ENCODE assay signal across 14 cellular contexts in the genomic region with DNA sequence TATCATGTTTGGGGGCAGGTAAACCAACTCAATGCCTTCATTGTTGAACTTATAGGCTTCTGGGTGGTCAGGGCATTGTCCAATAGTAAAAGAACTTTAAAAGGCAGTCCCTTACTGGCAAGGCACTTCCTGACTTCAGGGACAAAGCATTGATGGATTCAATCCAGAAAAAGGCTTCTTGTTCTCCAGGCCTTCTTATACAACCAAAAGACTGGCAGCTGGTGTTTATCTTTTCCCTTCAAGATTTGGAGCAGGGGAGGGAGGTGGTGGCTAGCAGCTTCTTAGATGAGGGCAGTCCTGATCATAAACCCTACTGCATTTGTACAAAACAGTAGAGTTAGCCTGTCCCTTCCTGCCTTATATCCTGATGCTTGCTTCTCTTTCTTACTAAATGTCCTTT. TPM values are rescaled to one million over a fixed set of nuclear protein-coding genes. Genes with fewer than 3 reads are reported as not detected.
A peak's percentile ranks its signal among the peaks of the same experiment; 100 is the strongest.
DNase-seq lines count a peak whose midpoint lies in the region; ATAC-seq and TF ChIP-seq lines count a peak whose summit lies in the region.
"Had no signal": no experiment of that assay in that cellular context is flagged by ENCODE, and none has a peak within 500 bp of the region (broad histone marks: within the 10 kb centered on the region; RNA-seq: fewer than 3 reads in every experiment).

No MANE protein-coding gene starts in this region.

- H3K9me3 ChIP-seq in SJSA1 (replicated peaks) (no peaks in the 10 kb centered on the region), heart left ventricle (peaks cover 0 to 4% (median 0%) of the 10 kb centered on the region in 12 donors), ascending aorta (no peaks in the 10 kb centered on the region)
- H3K9me3 ChIP-seq: BE2C had no signal

- H3K36me3 ChIP-seq in GM23338 (ENCODE audit: insufficient read depth) (no peaks in the 10 kb centered on the region), SJSA1 (no peaks in the 10 kb centered on the region), heart left ventricle (no peaks in the 10 kb centered on the region), ascending aorta (no peaks in the 10 kb centered on the region)
- H3K36me3 ChIP-seq: BE2C had no signal

- H3K79me2 ChIP-seq in GM23338 (replicated peaks; ENCODE audit: insufficient read depth): peaks cover 90% of the 10 kb centered on the region

- peak overlapping the region; percentile 23; the same call in 1 of the 2 replicates for H3K27ac ChIP-seq in GM23338 (ENCODE audit: low read depth)
- peak overlapping the region; percentile 28; the same call in 1 of the 2 replicates for H3K27ac ChIP-seq in SJSA1
- H3K27ac ChIP-seq in heart left ventricle: peak overlapping the region in 9 of 12 donors; percentile 0 to 68 (median 20)
- H3K27ac ChIP-seq in ascending aorta: peak overlapping the region in 1 of 2 donors; percentile 52

- peaks cover 41% of the 10 kb centered on the region for H3K4me1 ChIP-seq in GM23338 (ENCODE audit: insufficient read depth)
- peaks cover 16% of the 10 kb centered on the region for H3K4me1 ChIP-seq in SJSA1 (replicated peaks)
- peaks cover 11 to 74% (median 41%) of the 10 kb centered on the region in 12 donors for H3K4me1 ChIP-seq in heart left ventricle
- peaks cover 0 to 12% of the 10 kb centered on the region in 2 donors for H3K4me1 ChIP-seq in ascending aorta
- H3K4me1 ChIP-seq: BE2C had no signal

- H3K27ac Mint-ChIP-seq in GM23338: no peak overlapping the region
- peak overlapping the region; percentile 23 for H3K27ac Mint-ChIP-seq in stimulated activated memory B cell treated with anti-CD40 and anti-IgM and Interleukin-4, amounts not matched to agents 10 μg/mL and 1 μg/mL and 100 μg/mL, for 72 hours

- intact Hi-C loops in heart left ventricle (cut with DNase I) (no loop called here), ascending aorta (cut with DNase I) (no loop called here)

- H3K4me3 ChIP-seq in GM23338 (no peak overlapping the region), SJSA1 (no peak overlapping the region), heart left ventricle (no peak overlapping the region), ascending aorta (no peak overlapping the region)

- no peak for TF ChIP-seq POLR2A in heart left ventricle (IDR thresholded peaks at IDR 0.05)

- peak overlapping the region; percentile 9; the same call in 1 of the 2 replicates for H3K4me2 ChIP-seq in GM23338

- peaks cover 10% of the 10 kb centered on the region; the same call in 2 of the 3 replicates for H3K36me3 Mint-ChIP-seq in GM23338 (ENCODE audit: low read depth)
- peaks cover 16% of the 10 kb centered on the region for H3K36me3 Mint-ChIP-seq in stimulated activated memory B cell treated with anti-CD40 and anti-IgM and Interleukin-4, amounts not matched to agents 10 μg/mL and 1 μg/mL and 100 μg/mL, for 72 hours

- H3K4me3 Mint-ChIP-seq in GM23338: no peak overlapping the region
- H3K4me3 Mint-ChIP-seq in stimulated activated memory B cell treated with anti-CD40 and anti-IgM and Interleukin-4, amounts not matched to agents 10 μg/mL and 1 μg/mL and 100 μg/mL, for 72 hours: no peak overlapping the region
- H3K4me3 Mint-ChIP-seq: activated T-cell treated with anti-CD3 and anti-CD28 coated beads, Interleukin-2, amount 50 U/mL, for 4 hours; H9 had no signal

- no peaks in the 10 kb centered on the region for H3K27me3 ChIP-seq in GM23338 (ENCODE audit: insufficient read depth)
- no peaks in the 10 kb centered on the region for H3K27me3 ChIP-seq in SJSA1 (replicated peaks)
- no peaks in the 10 kb centered on the region for H3K27me3 ChIP-seq in heart left ventricle
- no peaks in the 10 kb centered on the region for H3K27me3 ChIP-seq in ascending aorta
- H3K27me3 ChIP-seq: BE2C had no signal

- H3K27me3 Mint-ChIP-seq in GM23338 (ENCODE audit: insufficient read depth, low read depth, poor library complexity): peaks cover 8% of the 10 kb centered on the region
- H3K27me3 Mint-ChIP-seq in stimulated activated memory B cell treated with anti-CD40 and anti-IgM and Interleukin-4, amounts not matched to agents 10 μg/mL and 1 μg/mL and 100 μg/mL, for 72 hours: no peaks in the 10 kb centered on the region

- TF ChIP-seq CTCF in GM23338 (conservative IDR thresholded peaks at IDR 0.05; ENCODE audit: low read depth in 2 of 2) (no peak), heart left ventricle (IDR thresholded peaks at IDR 0.05) (no peak), ascending aorta (IDR thresholded peaks at IDR 0.05) (no peak)

- no peak overlapping the region for H2AFZ ChIP-seq in GM23338

- DNase-seq in GM23338 (ENCODE audit: low spot score) (no peak), SJSA1 (ENCODE audit: low read depth in 1 of 2, low spot score in 2 of 2) (peak in 1 of 2 experiments; percentile 42), heart left ventricle (no peak), NCI-H1694 (lab: John Stamatoyannopoulos, UW) (no peak), ascending aorta (ENCODE audit: low spot score in 2 of 2) (no peak), NCI-H1417 treated with DMSO at 0.1 percent for 48 hours (lab: John Stamatoyannopoulos, UW) (no peak)
- DNase-seq in activated CD8-positive, alpha-beta memory T cell treated with anti-CD3 and anti-CD28 coated beads, Interleukin-2, amount 50 U/mL, for 4 hours: no peak
- DNase-seq: activated T-cell treated with anti-CD3 and anti-CD28 coated beads, Interleukin-2, amount 50 U/mL, for 4 hours; BE2C; H9; hippocampal formation; NCI-H1048; occipital lobe had no signal

- no peaks in the 10 kb centered on the region for H3K9me2 ChIP-seq in GM23338 (ENCODE audit: insufficient read depth)

- H3F3A ChIP-seq in GM23338 (replicated peaks; ENCODE audit: low read depth): no peaks in the 10 kb centered on the region

- H3K4me1 Mint-ChIP-seq in GM23338: peaks cover 57% of the 10 kb centered on the region
- H3K4me1 Mint-ChIP-seq in stimulated activated memory B cell treated with anti-CD40 and anti-IgM and Interleukin-4, amounts not matched to agents 10 μg/mL and 1 μg/mL and 100 μg/mL, for 72 hours: peaks cover 86% of the 10 kb centered on the region

- H4K20me1 ChIP-seq in GM23338 (replicated peaks; ENCODE audit: insufficient read depth): no peaks in the 10 kb centered on the region; the same call in 1 of the 2 replicates

- ATAC-seq in GM23338 (no peak), heart left ventricle (peak in 2 of 4 donors; percentile 28 to 39)
- no peak for ATAC-seq in stimulated activated memory B cell treated with anti-CD40 and anti-IgM and Interleukin-4, amounts not matched to agents 10 μg/mL and 1 μg/mL and 100 μg/mL, for 72 hours
- ATAC-seq: activated T-cell treated with anti-CD3 and anti-CD28 coated beads, Interleukin-2, amount 50 U/mL, for 4 hours had no signal

- no peaks in the 10 kb centered on the region; the same call in 2 of the 3 replicates for H3K9me3 Mint-ChIP-seq in GM23338
- no peaks in the 10 kb centered on the region for H3K9me3 Mint-ChIP-seq in stimulated activated memory B cell treated with anti-CD40 and anti-IgM and Interleukin-4, amounts not matched to agents 10 μg/mL and 1 μg/mL and 100 μg/mL, for 72 hours
- H3K9me3 Mint-ChIP-seq: activated T-cell treated with anti-CD3 and anti-CD28 coated beads, Interleukin-2, amount 50 U/mL, for 4 hours had no signal

TF ChIP-seq in GM23338, 12 proteins besides CTCF, POLR2A, EP300 and RAD21 (continues in another document):
- TF ChIP-seq CREB1 (CRISPR knock-in tag; IDR thresholded peaks at IDR 0.05; ENCODE audit: low read depth) (no peak), POLR2AphosphoS5 (IDR thresholded peaks at IDR 0.05; ENCODE audit: low read depth) (no peak), NANOG (IDR thresholded peaks at IDR 0.05; ENCODE audit: borderline replicate concordance) (no peak), EZH2phosphoT487 (IDR thresholded peaks at IDR 0.05; ENCODE audit: unreplicated experiment) (no peak), STAT1 (IDR thresholded peaks at IDR 0.05; ENCODE audit: unreplicated experiment) (no peak), ZNF331 (CRISPR knock-in tag; IDR thresholded peaks at IDR 0.05; ENCODE audit: low read depth) (no peak)
- TF ChIP-seq, protein P1, sequence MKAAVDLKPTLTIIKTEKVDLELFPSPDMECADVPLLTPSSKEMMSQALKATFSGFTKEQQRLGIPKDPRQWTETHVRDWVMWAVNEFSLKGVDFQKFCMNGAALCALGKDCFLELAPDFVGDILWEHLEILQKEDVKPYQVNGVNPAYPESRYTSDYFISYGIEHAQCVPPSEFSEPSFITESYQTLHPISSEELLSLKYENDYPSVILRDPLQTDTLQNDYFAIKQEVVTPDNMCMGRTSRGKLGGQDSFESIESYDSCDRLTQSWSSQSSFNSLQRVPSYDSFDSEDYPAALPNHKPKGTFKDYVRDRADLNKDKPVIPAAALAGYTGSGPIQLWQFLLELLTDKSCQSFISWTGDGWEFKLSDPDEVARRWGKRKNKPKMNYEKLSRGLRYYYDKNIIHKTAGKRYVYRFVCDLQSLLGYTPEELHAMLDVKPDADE (IDR thresholded peaks at IDR 0.05): no peak
- TF ChIP-seq, protein P2, sequence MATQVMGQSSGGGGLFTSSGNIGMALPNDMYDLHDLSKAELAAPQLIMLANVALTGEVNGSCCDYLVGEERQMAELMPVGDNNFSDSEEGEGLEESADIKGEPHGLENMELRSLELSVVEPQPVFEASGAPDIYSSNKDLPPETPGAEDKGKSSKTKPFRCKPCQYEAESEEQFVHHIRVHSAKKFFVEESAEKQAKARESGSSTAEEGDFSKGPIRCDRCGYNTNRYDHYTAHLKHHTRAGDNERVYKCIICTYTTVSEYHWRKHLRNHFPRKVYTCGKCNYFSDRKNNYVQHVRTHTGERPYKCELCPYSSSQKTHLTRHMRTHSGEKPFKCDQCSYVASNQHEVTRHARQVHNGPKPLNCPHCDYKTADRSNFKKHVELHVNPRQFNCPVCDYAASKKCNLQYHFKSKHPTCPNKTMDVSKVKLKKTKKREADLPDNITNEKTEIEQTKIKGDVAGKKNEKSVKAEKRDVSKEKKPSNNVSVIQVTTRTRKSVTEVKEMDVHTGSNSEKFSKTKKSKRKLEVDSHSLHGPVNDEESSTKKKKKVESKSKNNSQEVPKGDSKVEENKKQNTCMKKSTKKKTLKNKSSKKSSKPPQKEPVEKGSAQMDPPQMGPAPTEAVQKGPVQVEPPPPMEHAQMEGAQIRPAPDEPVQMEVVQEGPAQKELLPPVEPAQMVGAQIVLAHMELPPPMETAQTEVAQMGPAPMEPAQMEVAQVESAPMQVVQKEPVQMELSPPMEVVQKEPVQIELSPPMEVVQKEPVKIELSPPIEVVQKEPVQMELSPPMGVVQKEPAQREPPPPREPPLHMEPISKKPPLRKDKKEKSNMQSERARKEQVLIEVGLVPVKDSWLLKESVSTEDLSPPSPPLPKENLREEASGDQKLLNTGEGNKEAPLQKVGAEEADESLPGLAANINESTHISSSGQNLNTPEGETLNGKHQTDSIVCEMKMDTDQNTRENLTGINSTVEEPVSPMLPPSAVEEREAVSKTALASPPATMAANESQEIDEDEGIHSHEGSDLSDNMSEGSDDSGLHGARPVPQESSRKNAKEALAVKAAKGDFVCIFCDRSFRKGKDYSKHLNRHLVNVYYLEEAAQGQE (IDR thresholded peaks at IDR 0.05; ENCODE audit: unreplicated experiment): no peak

RNA-seq across cellular contexts. Expression of a gene that starts 57.5 kb away (rescaled TPM):
- total RNA-seq in GM23338 (2014; rRNA removed; shearing (Covaris generic)): 20.6 and 25.8 TPM in 2 replicates
- polyA plus RNA-seq in GM23338 (2016; fragmentation: Nextera tagmentation; extraction: Ambion mirVana) (6.6 and 6.7 TPM in 2 replicates), heart left ventricle (10 to 100 TPM in 1 of 2 donors, 1 to 10 TPM in 1; 6.7 to 18.1 TPM)
- total RNA-seq in SJSA1 (2014; rRNA removed; shearing (Covaris generic)): 11.5 and 20.4 TPM in 2 replicates
- total RNA-seq in heart left ventricle (10 to 100 TPM; 19.4 to 39.3 (median 26.6) TPM), ascending aorta (26.3 TPM)
